In genomic region chr6:117275711-117276110, GRCh38 we compare ENCODE assay signal across 4 cellular contexts. TPM values are rescaled to one million over a fixed set of nuclear protein-coding genes. Genes with fewer than 3 reads are reported as not detected.
"Had no signal": no experiment of that assay in that cellular context is flagged by ENCODE, and none has a peak within 500 bp of the region (broad histone marks: within the 10 kb centered on the region; RNA-seq: fewer than 3 reads in every experiment).

No MANE protein-coding gene starts in this region.

- DNase-seq: GDM1, GF-D8 had no signal

- ATAC-seq: GM12878 had no signal

- H3K4me3 ChIP-seq: GM12878 had no signal

RNA-seq across cellular contexts. Expression of gene VGLL2, which starts 10.4 kb away (rescaled TPM):
- total RNA-seq: G401, GM12878 had no signal
- polyA plus RNA-seq: GM12878 had no signal
